Comparison of ENCODE assay signal across 9 cellular contexts in genomic region chr20:18057106-18057993, GRCh38. TPM values are rescaled to one million over a fixed set of nuclear protein-coding genes. Genes with fewer than 3 reads are reported as not detected.
DNase-seq lines count a peak whose midpoint lies in the region; TF ChIP-seq lines count a peak whose summit lies in the region.
"Had no signal": no experiment of that assay in that cellular context is flagged by ENCODE, and none has a peak within 500 bp of the region (broad histone marks: within the 10 kb centered on the region; RNA-seq: fewer than 3 reads in every experiment).

OVOL2 (minus strand) TSS chr20:18057916; CDS start chr20:18057634, 282 bp downstream.

- DNase-seq in GM13976 (ENCODE audit: low spot score) (peak; percentile 51), NCI-H2081 treated with DMSO at 0.1 percent for 48 hours (lab: John Stamatoyannopoulos, UW) (peak; percentile 24), colonic mucosa (peak; percentile 95), AML-193 (lab: John Stamatoyannopoulos, UW) (no peak), NAMALWA (ENCODE audit: low spot score) (no peak), hypothalamus (lab: John Stamatoyannopoulos, UW) (no peak), SK-N-DZ (ENCODE audit: low spot score) (no peak)

- TF ChIP-seq CTCF in GM13976 (IDR thresholded peaks at IDR 0.05; ENCODE audit: borderline replicate concordance, control extremely low read depth, extremely low read depth, insufficient read depth, missing control alignments) = no peak
- no peak for TF ChIP-seq CTCF in colonic mucosa (IDR thresholded peaks at IDR 0.05)

- H3K4me3 ChIP-seq in colonic mucosa (peak within 1 kb of the TSS; percentile 63), mucosa of stomach (ENCODE audit: low read length) (peak within 1 kb of the TSS; percentile 69)

- H3K27me3 ChIP-seq in colonic mucosa (peaks cover 23% of the 10 kb centered on the region), mucosa of stomach (ENCODE audit: control insufficient read depth, insufficient read depth, low read length) (peaks cover 27% of the 10 kb centered on the region)

- H3K9ac ChIP-seq in colonic mucosa (ENCODE audit: low read depth in 2 of 2, low read length in 2 of 2) = peak within 1 kb of the TSS; percentile 84 to 89
- H3K9ac ChIP-seq in mucosa of stomach (ENCODE audit: low read length) = peak within 1 kb of the TSS; percentile 69

- peaks cover 3% of the 10 kb centered on the region for H3K4me1 ChIP-seq in colonic mucosa
- peaks cover 29% of the 10 kb centered on the region for H3K4me1 ChIP-seq in mucosa of stomach (ENCODE audit: control insufficient read depth, insufficient read depth, low read length)

- intact Hi-C loops in colonic mucosa (cut with DNase I) = no loop called here

- in situ Hi-C loops in GM13976 (cut with MboI; ENCODE audit: low sequenced_read_pairs, unreplicated experiment) = no loop called here

- H3K9me3 ChIP-seq in colonic mucosa = no peaks in the 10 kb centered on the region
- no peaks in the 10 kb centered on the region for H3K9me3 ChIP-seq in mucosa of stomach (ENCODE audit: control insufficient read depth, low read length)

- H3K36me3 ChIP-seq in colonic mucosa (no peaks in the 10 kb centered on the region), mucosa of stomach (ENCODE audit: control insufficient read depth, insufficient read depth, low read length) (peaks cover 3% of the 10 kb centered on the region)

- H3K27ac ChIP-seq in colonic mucosa = peak within 1 kb of the TSS; percentile 93

RNA-seq across cellular contexts. Expression of gene OVOL2, which starts in this region (rescaled TPM):
- 10 to 100 TPM; 13.5 to 22.8 TPM for total RNA-seq in colonic mucosa
- not detected in 2 replicates for polyA plus RNA-seq in SK-N-DZ (2014; cell fraction: cytosol; rRNA removed)
- 1.7 TPM in 1 of 2 replicates, not detected in the other for polyA plus RNA-seq in SK-N-DZ (2014; cell fraction: nucleus; rRNA removed)
- total RNA-seq: RPMI7951 had no signal

Comparison
In these comparisons a context has a peak if more than half of its experiments do, and no peak if none do; other contexts are left out.
1. DNase-seq: peak in GM13976 (single experiment), NCI-H2081 treated with DMSO at 0.1 percent for 48 hours (single experiment) and colonic mucosa (single experiment); none in AML-193 (0 of 2), NAMALWA (single experiment), hypothalamus (0 of 51) and SK-N-DZ (single experiment).